Comparison of ENCODE assay signal across 8 cellular contexts in the genomic region with DNA sequence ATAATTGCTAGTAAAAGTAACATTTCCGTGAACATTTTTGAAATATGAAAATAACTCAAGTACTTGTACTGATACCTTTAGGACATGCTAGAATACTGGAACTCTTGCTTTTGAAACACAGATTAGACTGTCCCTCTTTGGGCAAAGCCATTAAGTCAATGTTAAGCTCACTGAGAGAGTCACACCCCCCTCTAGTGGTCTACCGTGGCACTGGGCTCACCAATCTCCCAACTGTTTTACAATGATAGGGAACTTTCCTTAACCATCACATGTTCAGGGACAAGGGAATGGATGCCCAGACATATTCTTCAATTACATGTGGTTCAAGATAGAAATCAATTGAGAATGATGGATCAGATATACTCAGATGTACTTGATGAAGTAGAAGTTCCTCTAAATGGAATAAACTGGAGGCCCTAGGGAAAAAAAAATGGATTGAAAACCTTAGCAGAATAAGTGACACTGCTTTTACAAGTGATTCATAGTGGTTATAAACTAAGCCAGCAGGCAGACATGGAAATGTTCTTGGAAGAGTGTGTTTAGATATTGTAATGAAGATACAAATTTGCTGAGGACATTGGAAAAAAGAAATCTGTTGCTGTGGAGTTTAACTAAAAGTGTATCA. TPM values are rescaled to one million over a fixed set of nuclear protein-coding genes. Genes with fewer than 3 reads are reported as not detected.
DNase-seq lines count a peak whose midpoint lies in the region; ATAC-seq and TF ChIP-seq lines count a peak whose summit lies in the region.

No MANE protein-coding gene starts in this region.

- peak; percentile 91 for TF ChIP-seq CTCF in DND-41 (IDR thresholded peaks at IDR 0.05; ENCODE audit: borderline replicate concordance, extremely low read depth, low read length, poor library complexity, severe bottlenecking)
- TF ChIP-seq CTCF in prostate gland (IDR thresholded peaks at IDR 0.05): peak in 3 of 4 experiments; percentile 50 to 57 (median 53)
- peak in 2 of 3 experiments; percentile 48 to 61 for TF ChIP-seq CTCF in vagina (IDR thresholded peaks at IDR 0.05)

- H3K4me2 ChIP-seq in DND-41 (ENCODE audit: insufficient read depth, low read length): no peak overlapping the region

- intact Hi-C loops in Right ventricle myocardium superior (cut with DNase I): loop anchor here (5.0 kb wide), 1 partner anchor 130 kb away; no protein-coding TSS in a partner anchor
- intact Hi-C loops in prostate gland (cut with DNase I): no loop called here
- intact Hi-C loops in vagina (cut with DNase I): no loop called here

- H3K9ac ChIP-seq in DND-41 (ENCODE audit: low read depth, low read length): no peak overlapping the region

- ATAC-seq in DND-41 (ENCODE audit: insufficient read depth, low read depth) (peak; percentile 82), SK-N-SH treated with all-trans-retinoic acid at 6 μM for 48 hours (peak; percentile 98), Right ventricle myocardium superior (ENCODE audit: poor library complexity) (peak; percentile 67)
- ATAC-seq in activated naive CD4-positive, alpha-beta T cell treated with anti-CD3 and anti-CD28 coated beads, Interleukin-2, amount 50 U/mL, for 72 hours: peak; percentile 71 to 73

- H3K27ac Mint-ChIP-seq in activated naive CD4-positive, alpha-beta T cell treated with anti-CD3 and anti-CD28 coated beads, Interleukin-2, amount 50 U/mL, for 72 hours: no peak overlapping the region

- H3K27ac ChIP-seq in DND-41 (ENCODE audit: low read length): no peak overlapping the region
- H3K27ac ChIP-seq in prostate gland: no peak overlapping the region
- no peak overlapping the region for H3K27ac ChIP-seq in vagina

- no peak overlapping the region for H2AFZ ChIP-seq in DND-41 (ENCODE audit: low read depth, low read length)

- H4K20me1 ChIP-seq in DND-41 (ENCODE audit: insufficient read depth, low read length): no peaks in the 10 kb centered on the region

- H3K27me3 ChIP-seq in DND-41 (ENCODE audit: insufficient read depth, low read length, poor library complexity) (no peaks in the 10 kb centered on the region), prostate gland (replicated peaks; ENCODE audit: insufficient read depth) (no peaks in the 10 kb centered on the region), vagina (no peaks in the 10 kb centered on the region)

- peak; percentile 87 for TF ChIP-seq RAD21 in Ishikawa (IDR thresholded peaks at IDR 0.05; ENCODE audit: low read depth)

- TF ChIP-seq POLR2A in prostate gland (IDR thresholded peaks at IDR 0.05) (no peak), vagina (IDR thresholded peaks at IDR 0.05) (no peak)

- no peaks in the 10 kb centered on the region for H3K9me3 ChIP-seq in DND-41 (ENCODE audit: insufficient read depth, low read length, severe bottlenecking)
- no peaks in the 10 kb centered on the region for H3K9me3 ChIP-seq in prostate gland
- H3K9me3 ChIP-seq in vagina: no peaks in the 10 kb centered on the region

- no peak overlapping the region for H3K4me3 ChIP-seq in DND-41 (ENCODE audit: low read depth in 1 of 2, low read length in 2 of 2)
- no peak overlapping the region for H3K4me3 ChIP-seq in prostate gland
- no peak overlapping the region for H3K4me3 ChIP-seq in vagina

- DNase-seq in DND-41 (peak; percentile 63), Right ventricle myocardium superior (peak; percentile 69), prostate gland (ENCODE audit: low spot score) (peak; percentile 15), vagina (ENCODE audit: extremely low spot score in 2 of 2) (no peak), NCI-H187 treated with DMSO at 0.1 percent for 48 hours (lab: John Stamatoyannopoulos, UW) (no peak)
- DNase-seq in activated naive CD4-positive, alpha-beta T cell treated with anti-CD3 and anti-CD28 coated beads, Interleukin-2, amount 50 U/mL, for 72 hours (ENCODE audit: low spot score in 2 of 2): peak in 1 of 2 donors; percentile 73

- no peaks in the 10 kb centered on the region for H3K9me3 Mint-ChIP-seq in activated naive CD4-positive, alpha-beta T cell treated with anti-CD3 and anti-CD28 coated beads, Interleukin-2, amount 50 U/mL, for 72 hours

- no peak for TF ChIP-seq EP300 in Ishikawa (IDR thresholded peaks at IDR 0.05; ENCODE audit: borderline replicate concordance)

- H3K36me3 Mint-ChIP-seq in activated naive CD4-positive, alpha-beta T cell treated with anti-CD3 and anti-CD28 coated beads, Interleukin-2, amount 50 U/mL, for 72 hours: no peaks in the 10 kb centered on the region

- 6% methylated on average over 2 of the region's 2 CpGs for WGBS in prostate gland

- H3K36me3 ChIP-seq in DND-41 (ENCODE audit: insufficient read depth, low read length) (no peaks in the 10 kb centered on the region), prostate gland (no peaks in the 10 kb centered on the region), vagina (no peaks in the 10 kb centered on the region)

- H3K79me2 ChIP-seq in DND-41 (ENCODE audit: insufficient read depth, low read length): no peaks in the 10 kb centered on the region

- no peaks in the 10 kb centered on the region for H3K4me1 ChIP-seq in DND-41 (ENCODE audit: insufficient read depth, low read length)
- H3K4me1 ChIP-seq in prostate gland (replicated peaks): no peaks in the 10 kb centered on the region
- H3K4me1 ChIP-seq in vagina: no peaks in the 10 kb centered on the region

TF ChIP-seq in Ishikawa, 13 proteins besides CTCF, POLR2A, EP300 and RAD21 (continues in another document):
- TF ChIP-seq FOXM1 (IDR thresholded peaks at IDR 0.05; ENCODE audit: borderline replicate concordance, low read depth) (no peak), TEAD4 (IDR thresholded peaks at IDR 0.05) (no peak), CEBPB (IDR thresholded peaks at IDR 0.05) (no peak), ZBTB7A (IDR thresholded peaks at IDR 0.05; ENCODE audit: low read depth) (no peak), EGR1 (IDR thresholded peaks at IDR 0.05) (no peak), TAF1 (IDR thresholded peaks at IDR 0.05; ENCODE audit: low read depth) (no peak)
- TF ChIP-seq, protein P1, sequence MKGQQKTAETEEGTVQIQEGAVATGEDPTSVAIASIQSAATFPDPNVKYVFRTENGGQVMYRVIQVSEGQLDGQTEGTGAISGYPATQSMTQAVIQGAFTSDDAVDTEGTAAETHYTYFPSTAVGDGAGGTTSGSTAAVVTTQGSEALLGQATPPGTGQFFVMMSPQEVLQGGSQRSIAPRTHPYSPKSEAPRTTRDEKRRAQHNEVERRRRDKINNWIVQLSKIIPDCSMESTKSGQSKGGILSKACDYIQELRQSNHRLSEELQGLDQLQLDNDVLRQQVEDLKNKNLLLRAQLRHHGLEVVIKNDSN (IDR thresholded peaks at IDR 0.05): no peak
- TF ChIP-seq, protein P2, sequence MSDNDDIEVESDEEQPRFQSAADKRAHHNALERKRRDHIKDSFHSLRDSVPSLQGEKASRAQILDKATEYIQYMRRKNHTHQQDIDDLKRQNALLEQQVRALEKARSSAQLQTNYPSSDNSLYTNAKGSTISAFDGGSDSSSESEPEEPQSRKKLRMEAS (IDR thresholded peaks at IDR 0.05): no peak

TF ChIP-seq in SK-N-SH treated with all-trans-retinoic acid at 6 μM for 48 hours, 23 proteins besides CTCF, POLR2A, EP300 and RAD21:
- TF ChIP-seq OSR1 (CRISPR knock-in tag; IDR thresholded peaks at IDR 0.05) (no peak), TCF4 (CRISPR knock-in tag; IDR thresholded peaks at IDR 0.05; ENCODE audit: borderline replicate concordance) (no peak), ZC3H10 (CRISPR knock-in tag; IDR thresholded peaks at IDR 0.05) (no peak)

RNA-seq across cellular contexts. Expression of gene NANOG, which starts 17.8 kb away (rescaled TPM):
- not detected for total RNA-seq in activated naive CD4-positive, alpha-beta T cell treated with anti-CD3 and anti-CD28 coated beads, Interleukin-2, amount 50 U/mL, for 72 hours
- not detected for total RNA-seq in Right ventricle myocardium superior
- total RNA-seq in prostate gland: under 1 TPM; 0.05 to 0.23 TPM
- 13.3 TPM for total RNA-seq in vagina

RNA-seq across cellular contexts. Expression of gene NANOGNB, which starts 42.0 kb away (rescaled TPM):
- not detected for total RNA-seq in activated naive CD4-positive, alpha-beta T cell treated with anti-CD3 and anti-CD28 coated beads, Interleukin-2, amount 50 U/mL, for 72 hours
- total RNA-seq in Right ventricle myocardium superior: not detected
- total RNA-seq in prostate gland: not detected
- total RNA-seq in vagina: not detected

RNA-seq across cellular contexts. Expression of gene CLEC4C, which starts 59.8 kb away (rescaled TPM):
- total RNA-seq in activated naive CD4-positive, alpha-beta T cell treated with anti-CD3 and anti-CD28 coated beads, Interleukin-2, amount 50 U/mL, for 72 hours: not detected
- total RNA-seq in Right ventricle myocardium superior (not detected), prostate gland (1 to 10 TPM in 1 of 2 donors, not detected in 1; 1.3 TPM), vagina (not detected)

Comparison
In these comparisons a context has a peak if more than half of its experiments do, and no peak if none do; other contexts are left out.
1. DNase-seq: peak in DND-41 (single experiment), Right ventricle myocardium superior (single experiment) and prostate gland (single experiment); none in vagina (0 of 2) and NCI-H187 treated with DMSO at 0.1 percent for 48 hours (single experiment).
2. RNA of gene NANOG, which starts 17.8 kb away (total RNA-seq): 13.3 TPM in vagina (single experiment); 0.05 to 0.23 TPM in prostate gland, not detected in activated naive CD4-positive, alpha-beta T cell treated with anti-CD3 and anti-CD28 coated beads, Interleukin-2, amount 50 U/mL, for 72 hours and not detected in Right ventricle myocardium superior (single experiment); every median in the first group is over 10 times any median in the second.
3. Peak in every context shown above with its lines, with median percentiles within 50 percentile points of each other: ATAC-seq and CTCF ChIP-seq.